Comparison of ENCODE assay signal across 18 cellular contexts in the genomic region with DNA sequence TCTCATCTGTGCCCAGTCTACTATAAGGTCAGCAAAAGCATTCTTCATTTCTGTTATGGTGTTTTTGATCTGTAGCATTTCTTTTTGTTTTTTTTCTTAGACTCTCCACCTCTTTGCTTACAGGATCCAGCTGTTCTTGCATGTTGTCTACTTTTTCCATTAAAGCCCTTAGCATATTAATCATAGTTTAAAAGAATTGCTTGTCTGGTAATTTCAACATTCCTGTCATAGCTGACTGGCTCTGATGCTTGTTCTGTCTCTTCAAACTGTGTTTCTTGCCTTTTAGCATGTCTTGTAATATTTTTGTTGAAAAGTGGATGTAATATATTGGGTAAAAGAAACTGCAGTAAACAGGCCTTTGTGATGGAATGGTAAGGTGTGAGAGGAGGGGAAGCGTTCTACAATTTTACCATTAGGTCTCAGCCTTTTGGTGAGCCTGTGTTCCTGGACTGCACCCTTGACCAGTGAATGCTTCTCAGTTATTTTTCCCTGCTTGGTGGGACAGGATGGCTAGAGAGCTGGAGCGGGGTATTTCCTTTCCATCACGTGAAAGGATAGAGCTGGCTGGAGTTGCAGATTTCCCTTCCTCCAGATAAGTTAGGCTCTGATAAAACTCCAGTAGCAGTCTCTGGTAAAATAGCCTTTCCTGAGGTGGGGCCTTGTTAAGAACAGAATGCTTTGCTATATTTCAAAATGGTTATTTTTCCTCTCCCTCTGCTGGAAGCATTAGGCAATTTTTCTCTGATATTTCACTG.
A peak's percentile ranks its signal among the peaks of the same experiment; 100 is the strongest.
DNase-seq lines count a peak whose midpoint lies in the region; ATAC-seq and TF ChIP-seq lines count a peak whose summit lies in the region.
"Had no signal": no experiment of that assay in that cellular context is flagged by ENCODE, and none has a peak within 500 bp of the region (broad histone marks: within the 10 kb centered on the region; RNA-seq: fewer than 3 reads in every experiment).

No MANE protein-coding gene starts in this region.

- H3K4me2 ChIP-seq in GM23248 (ENCODE audit: unreplicated experiment) (peak overlapping the region; percentile 2), trophoblast cell (ENCODE audit: low read length) (no peak overlapping the region), GM23338 (no peak overlapping the region)
- H3K4me2 ChIP-seq: BLaER1 treated with 17β-estradiol and CSF1 and Interleukin-3, amounts not matched to agents 10 nM and 100 nM had no signal

- TF ChIP-seq CTCF in chondrocyte (IDR thresholded peaks at IDR 0.05) (peak; percentile 67), left ventricle myocardium inferior (IDR thresholded peaks at IDR 0.05; ENCODE audit: borderline replicate concordance) (no peak), GM23338 (conservative IDR thresholded peaks at IDR 0.05; ENCODE audit: low read depth in 2 of 2) (no peak)

- no peak overlapping the region for H3K23ac ChIP-seq in trophoblast cell (ENCODE audit: low read length)

- intact Hi-C loops in left ventricle myocardium inferior (cut with micrococcal nuclease), result no loop called here

- no peak overlapping the region for H3K18ac ChIP-seq in trophoblast cell (ENCODE audit: low read length)

- H2AFZ ChIP-seq in GM23248 (no peak overlapping the region), trophoblast cell (ENCODE audit: insufficient read depth, low read length, poor library complexity) (no peak overlapping the region), GM23338 (no peak overlapping the region)

- H3K79me2 ChIP-seq in GM23248 (ENCODE audit: insufficient read depth), result no peaks in the 10 kb centered on the region
- no peaks in the 10 kb centered on the region for H3K79me2 ChIP-seq in trophoblast cell (ENCODE audit: control insufficient read depth, insufficient read depth, low read length, poor library complexity)
- no peaks in the 10 kb centered on the region for H3K79me2 ChIP-seq in GM23338 (replicated peaks; ENCODE audit: insufficient read depth)

- H3K27ac Mint-ChIP-seq in chondrocyte (ENCODE audit: unreplicated experiment), result peak overlapping the region; percentile 88
- no peak overlapping the region for H3K27ac Mint-ChIP-seq in GM23338
- H3K27ac Mint-ChIP-seq: stimulated activated naive B cell treated with anti-CD40 and anti-IgM and Interleukin-4, amounts not matched to agents 10 μg/mL and 1 μg/mL and 100 μg/mL, for 72 hours had no signal

- H3K4me3 Mint-ChIP-seq in chondrocyte (ENCODE audit: unreplicated experiment) (no peak overlapping the region), GM23338 (no peak overlapping the region)
- H3K4me3 Mint-ChIP-seq: stimulated activated naive B cell treated with anti-CD40 and anti-IgM and Interleukin-4, amounts not matched to agents 10 μg/mL and 1 μg/mL and 100 μg/mL, for 72 hours had no signal

- H3K9me3 Mint-ChIP-seq in chondrocyte (ENCODE audit: low read depth) (peaks cover 11% of the 10 kb centered on the region), GM23338 (peaks cover 8% of the 10 kb centered on the region; the same call in 2 of the 3 replicates)

- no peak overlapping the region for H4K8ac ChIP-seq in trophoblast cell (ENCODE audit: low read depth, low read length)

- WGBS in GM23248 (ENCODE audit: low coverage in 1 of 2, low lambda C conversion rate in 2 of 2, missing lambda C conversion rate in 2 of 2), 2 experiments, result 80% methylated on average over 3 of the region's 3 CpGs
- WGBS in trophoblast cell (ENCODE audit: extremely low coverage, insufficient coverage, insufficient read length), result no CpG with 5 or more reads among the region's 3 CpGs

- H3K4me1 Mint-ChIP-seq in chondrocyte (ENCODE audit: low read depth) (peaks cover 46% of the 10 kb centered on the region), GM23338 (peaks cover 8% of the 10 kb centered on the region; the same call in 2 of the 3 replicates)
- H3K4me1 Mint-ChIP-seq: stimulated activated naive B cell treated with anti-CD40 and anti-IgM and Interleukin-4, amounts not matched to agents 10 μg/mL and 1 μg/mL and 100 μg/mL, for 72 hours had no signal

- no peaks in the 10 kb centered on the region for H3K9me3 ChIP-seq in GM23248 (ENCODE audit: low read depth)
- no peaks in the 10 kb centered on the region for H3K9me3 ChIP-seq in left ventricle myocardium inferior (replicated peaks)
- H3K9me3 ChIP-seq in trophoblast cell (ENCODE audit: insufficient read depth, low read depth, low read length), result no peaks in the 10 kb centered on the region
- H3K9me3 ChIP-seq: prostate gland had no signal

- no peaks in the 10 kb centered on the region for H3K27me3 ChIP-seq in GM23248 (replicated peaks; ENCODE audit: insufficient read depth)
- H3K27me3 ChIP-seq in left ventricle myocardium inferior (ENCODE audit: low read depth), result no peaks in the 10 kb centered on the region
- H3K27me3 ChIP-seq in trophoblast cell (ENCODE audit: insufficient read depth, low read length), result no peaks in the 10 kb centered on the region
- no peaks in the 10 kb centered on the region for H3K27me3 ChIP-seq in GM23338 (ENCODE audit: insufficient read depth)
- H3K27me3 ChIP-seq: BLaER1 treated with 17β-estradiol and CSF1 and Interleukin-3, amounts not matched to agents 10 nM and 100 nM had no signal

- H3F3A ChIP-seq in GM23248 (ENCODE audit: insufficient read depth) (peaks cover 7% of the 10 kb centered on the region; the same call in 1 of the 2 replicates), GM23338 (replicated peaks; ENCODE audit: low read depth) (no peaks in the 10 kb centered on the region)

- no peak overlapping the region for H4K91ac ChIP-seq in trophoblast cell (ENCODE audit: low read depth, low read length)

- H3K4me3 ChIP-seq in GM23248, result no peak overlapping the region
- no peak overlapping the region for H3K4me3 ChIP-seq in left ventricle myocardium inferior
- no peak overlapping the region for H3K4me3 ChIP-seq in trophoblast cell (ENCODE audit: low read depth, low read length)
- H3K4me3 ChIP-seq in GM23338, result no peak overlapping the region
- H3K4me3 ChIP-seq: BLaER1 treated with 17β-estradiol and CSF1 and Interleukin-3, amounts not matched to agents 10 nM and 100 nM; prostate gland had no signal

- H3K4me1 ChIP-seq in GM23248 (ENCODE audit: insufficient read depth) (peaks cover 20% of the 10 kb centered on the region), left ventricle myocardium inferior (peaks cover 20% of the 10 kb centered on the region), trophoblast cell (ENCODE audit: control insufficient read depth in 1 of 2, insufficient read depth in 2 of 2, low read length in 2 of 2) (peaks cover 0 to 2% of the 10 kb centered on the region in 2 experiments), GM23338 (ENCODE audit: insufficient read depth) (peaks cover 6% of the 10 kb centered on the region; the same call in 1 of the 2 replicates)
- H3K4me1 ChIP-seq: BLaER1 treated with 17β-estradiol and CSF1 and Interleukin-3, amounts not matched to agents 10 nM and 100 nM; prostate gland had no signal

- H4K12ac ChIP-seq in trophoblast cell (ENCODE audit: low read depth, low read length), result no peak overlapping the region

- no peaks in the 10 kb centered on the region for H3K9me2 ChIP-seq in GM23248 (ENCODE audit: insufficient read depth)
- H3K9me2 ChIP-seq in GM23338 (ENCODE audit: insufficient read depth), result no peaks in the 10 kb centered on the region

- H3K27ac ChIP-seq in GM23248, result no peak overlapping the region
- H3K27ac ChIP-seq in left ventricle myocardium inferior (replicated peaks), result peak overlapping the region; percentile 17
- no peak overlapping the region for H3K27ac ChIP-seq in trophoblast cell (ENCODE audit: low read depth, low read length)
- H3K27ac ChIP-seq in GM23338 (ENCODE audit: low read depth), result no peak overlapping the region
- H3K27ac ChIP-seq: BLaER1 treated with 17β-estradiol and CSF1 and Interleukin-3, amounts not matched to agents 10 nM and 100 nM; prostate gland had no signal

- no peak overlapping the region for H2BK120ac ChIP-seq in trophoblast cell (ENCODE audit: insufficient read depth, low read length, poor library complexity)

- ATAC-seq in GM23338, result no peak
- ATAC-seq: stimulated activated naive B cell treated with anti-CD40 and anti-IgM and Interleukin-4, amounts not matched to agents 10 μg/mL and 1 μg/mL and 100 μg/mL, for 72 hours had no signal

- no peak overlapping the region for H3K14ac ChIP-seq in trophoblast cell (ENCODE audit: low read length)

- H2BK5ac ChIP-seq in trophoblast cell (ENCODE audit: low read depth, low read length, poor library complexity), result peak overlapping the region; percentile 31

- no peak overlapping the region for H2BK12ac ChIP-seq in trophoblast cell (ENCODE audit: low read length)

- no peaks in the 10 kb centered on the region for H4K20me1 ChIP-seq in GM23248 (ENCODE audit: insufficient read depth)
- no peaks in the 10 kb centered on the region for H4K20me1 ChIP-seq in GM23338 (replicated peaks; ENCODE audit: insufficient read depth)
- H4K20me1 ChIP-seq: BLaER1 treated with 17β-estradiol and CSF1 and Interleukin-3, amounts not matched to agents 10 nM and 100 nM had no signal

- H3K27me3 Mint-ChIP-seq in chondrocyte (ENCODE audit: low read depth), result no peaks in the 10 kb centered on the region
- H3K27me3 Mint-ChIP-seq in GM23338 (ENCODE audit: insufficient read depth, low read depth, poor library complexity), result no peaks in the 10 kb centered on the region

- H3K36me3 Mint-ChIP-seq in chondrocyte (ENCODE audit: low read depth) (peaks cover 37% of the 10 kb centered on the region), GM23338 (ENCODE audit: low read depth) (peaks cover 10% of the 10 kb centered on the region; the same call in 2 of the 3 replicates)
- H3K36me3 Mint-ChIP-seq: stimulated activated naive B cell treated with anti-CD40 and anti-IgM and Interleukin-4, amounts not matched to agents 10 μg/mL and 1 μg/mL and 100 μg/mL, for 72 hours had no signal

- in situ Hi-C loops in GM23248 (cut with MboI), result no loop called here

- peaks cover 10% of the 10 kb centered on the region; the same call in 1 of the 2 replicates for H3K36me3 ChIP-seq in GM23248 (ENCODE audit: low read depth)
- no peaks in the 10 kb centered on the region for H3K36me3 ChIP-seq in left ventricle myocardium inferior
- no peaks in the 10 kb centered on the region for H3K36me3 ChIP-seq in trophoblast cell (ENCODE audit: control insufficient read depth in 1 of 2, insufficient read depth in 2 of 2, low read length in 2 of 2)
- peaks cover 6% of the 10 kb centered on the region; the same call in 1 of the 2 replicates for H3K36me3 ChIP-seq in GM23338 (ENCODE audit: insufficient read depth)
- H3K36me3 ChIP-seq: BLaER1 treated with 17β-estradiol and CSF1 and Interleukin-3, amounts not matched to agents 10 nM and 100 nM; prostate gland had no signal

- H3K4ac ChIP-seq in trophoblast cell (ENCODE audit: low read depth, low read length), result no peak overlapping the region

- H2AK5ac ChIP-seq in trophoblast cell (ENCODE audit: low read length), result no peak overlapping the region

- DNase-seq in GM23248 (peak; percentile 51), chondrocyte (ENCODE audit: low spot score) (no peak), left ventricle myocardium inferior (no peak), trophoblast cell (peak; percentile 9 to 67), NCI-H1105 treated with DMSO at 0.1 percent for 48 hours (lab: John Stamatoyannopoulos, UW) (no peak), hippocampal formation (lab: John Stamatoyannopoulos, UW) (no peak), Ammon's horn (ENCODE audit: low spot score) (no peak), GM23338 (ENCODE audit: low spot score) (no peak)
- DNase-seq: activated CD8-positive, alpha-beta memory T cell treated with anti-CD3 and anti-CD28 coated beads for 24 hours; activated naive CD4-positive, alpha-beta T cell treated with anti-CD3 and anti-CD28 coated beads, Interleukin-2, amount 50 U/mL, for 16 hours; mesendoderm; NCI-H1930; NCI-H748 treated with DMSO at 0.1 percent for 48 hours; SHP77; stimulated activated CD4-positive, alpha-beta T cell treated with anti-CD3 and anti-CD28 coated beads, Interleukin-4, amount 100 ng/mL, for 4 hours; stimulated activated naive B cell treated with anti-CD40 and anti-IgM and Interleukin-4, amounts not matched to agents 10 μg/mL and 1 μg/mL and 100 μg/mL, for 72 hours had no signal

- no peak overlapping the region for H3K9ac ChIP-seq in GM23248
- no peak overlapping the region for H3K9ac ChIP-seq in trophoblast cell (ENCODE audit: low read length)
- H3K9ac ChIP-seq: BLaER1 treated with 17β-estradiol and CSF1 and Interleukin-3, amounts not matched to agents 10 nM and 100 nM had no signal

- no peaks in the 10 kb centered on the region for H3K79me1 ChIP-seq in trophoblast cell (ENCODE audit: low read length)

Comparison
In these comparisons a context has a peak if more than half of its experiments do, and no peak if none do; other contexts are left out.
1. DNase-seq: peak in GM23248 (single experiment) and trophoblast cell (2 of 2); none in chondrocyte (single experiment), left ventricle myocardium inferior (single experiment), NCI-H1105 treated with DMSO at 0.1 percent for 48 hours (single experiment), hippocampal formation (0 of 2), Ammon's horn (single experiment) and GM23338 (single experiment).